12 cellular contexts compared by ENCODE assay signal in the genomic region with DNA sequence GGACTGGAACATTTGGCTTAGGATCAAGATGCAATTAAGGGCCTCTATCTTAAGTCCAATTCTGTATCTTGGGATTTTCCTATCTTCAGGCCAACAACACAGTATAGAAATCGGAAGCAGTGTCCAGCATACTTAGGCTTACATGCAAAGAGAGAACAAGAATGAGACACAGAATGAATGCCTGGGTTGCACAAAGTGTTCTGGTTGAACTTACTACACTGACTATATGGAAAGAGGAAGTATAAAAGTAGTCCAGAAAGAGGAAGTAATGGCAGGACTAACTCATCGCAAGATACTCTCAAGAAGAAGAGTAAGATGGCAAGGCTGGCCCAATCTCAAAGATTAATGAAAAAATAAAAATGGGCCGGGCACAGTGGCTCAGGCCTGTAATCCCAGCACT.
DNase-seq lines count a peak whose midpoint lies in the region; ATAC-seq and TF ChIP-seq lines count a peak whose summit lies in the region.
"Had no signal": no experiment of that assay in that cellular context is flagged by ENCODE, and none has a peak within 500 bp of the region (broad histone marks: within the 10 kb centered on the region; RNA-seq: fewer than 3 reads in every experiment).

No MANE protein-coding gene starts in this region.

- H3K9me3 ChIP-seq in suprapubic skin, result no peaks in the 10 kb centered on the region
- H3K9me3 ChIP-seq: gastroesophageal sphincter had no signal

- in situ Hi-C loops in GM13976 (cut with MboI; ENCODE audit: low sequenced_read_pairs, unreplicated experiment), result no loop called here

- H3K4me1 ChIP-seq in suprapubic skin, result no peaks in the 10 kb centered on the region
- H3K4me1 ChIP-seq: gastroesophageal sphincter had no signal

- H3K36me3 ChIP-seq in suprapubic skin, result no peaks in the 10 kb centered on the region

- no peak overlapping the region for H3K4me3 ChIP-seq in suprapubic skin
- H3K4me3 ChIP-seq: gastroesophageal sphincter had no signal

- H3K27ac ChIP-seq in suprapubic skin, result no peak overlapping the region
- H3K27ac ChIP-seq: gastroesophageal sphincter had no signal

- H3K27me3 ChIP-seq in suprapubic skin, result no peaks in the 10 kb centered on the region
- H3K27me3 ChIP-seq: gastroesophageal sphincter had no signal

- no peak for TF ChIP-seq EP300 in suprapubic skin (IDR thresholded peaks at IDR 0.05)

- WGBS in suprapubic skin, result 85% methylated on average over 3 of the region's 3 CpGs

- DNase-seq in GM13976 (ENCODE audit: low spot score), result peak; percentile 68
- DNase-seq in KG1 (lab: John Stamatoyannopoulos, UW), result peak; percentile 32
- peak; percentile 52 for DNase-seq in globus pallidus (ENCODE audit: low spot score)
- DNase-seq in effector CD4-positive, alpha-beta T cell, result no peak
- DNase-seq in suprapubic skin (ENCODE audit: low spot score in 2 of 2), result no peak
- no peak for DNase-seq in SK-N-DZ (ENCODE audit: low spot score)
- DNase-seq: COR-L47; small intestine; stimulated activated naive CD4-positive, alpha-beta T cell had no signal

- ATAC-seq in GM21576 (IDR thresholded peaks at IDR 0.05; ENCODE audit: unreplicated experiment) (peak; percentile 78), HG02588 (IDR thresholded peaks at IDR 0.05; ENCODE audit: unreplicated experiment) (no peak)
- ATAC-seq: gastroesophageal sphincter had no signal

- TF ChIP-seq CTCF in GM13976 (IDR thresholded peaks at IDR 0.05; ENCODE audit: borderline replicate concordance, control extremely low read depth, extremely low read depth, insufficient read depth, missing control alignments), result no peak
- TF ChIP-seq CTCF in suprapubic skin (IDR thresholded peaks at IDR 0.05), result no peak

- TF ChIP-seq POLR2A in suprapubic skin (IDR thresholded peaks at IDR 0.05), result no peak

Comparison
In these comparisons a context has a peak if more than half of its experiments do, and no peak if none do; other contexts are left out.
1. DNase-seq: peak in GM13976 (single experiment), KG1 (single experiment) and globus pallidus (single experiment); none in effector CD4-positive, alpha-beta T cell (single experiment), suprapubic skin (0 of 2) and SK-N-DZ (single experiment).